In genomic region chr16:10906482-10906881, GRCh38 we compare ENCODE assay signal across 18 cellular contexts.
"Had no signal": no experiment of that assay in that cellular context is flagged by ENCODE, and none has a peak within 500 bp of the region (broad histone marks: within the 10 kb centered on the region; RNA-seq: fewer than 3 reads in every experiment).

No MANE protein-coding gene starts in this region.

- H3K9me3 Mint-ChIP-seq: activated naive CD8-positive, alpha-beta T cell treated with anti-CD3 and anti-CD28 coated beads, Interleukin-2, amount 10 ng/mL, durations not matched to agents 7 days and 5 days had no signal

- H3K4me3 Mint-ChIP-seq: activated CD4-positive, alpha-beta T cell treated with anti-CD3 and anti-CD28 coated beads for 36 hours; activated CD8-positive, alpha-beta T cell treated with anti-CD3 and anti-CD28 coated beads for 36 hours; activated naive CD8-positive, alpha-beta T cell treated with anti-CD3 and anti-CD28 coated beads, Interleukin-2, amount 10 ng/mL, durations not matched to agents 7 days and 5 days; T-cell had no signal

- H3K27me3 Mint-ChIP-seq: activated CD4-positive, alpha-beta T cell treated with anti-CD3 and anti-CD28 coated beads for 36 hours; activated CD8-positive, alpha-beta T cell treated with anti-CD3 and anti-CD28 coated beads for 36 hours; activated naive CD8-positive, alpha-beta T cell treated with anti-CD3 and anti-CD28 coated beads, Interleukin-2, amount 10 ng/mL, durations not matched to agents 7 days and 5 days; T-cell had no signal

- H3K9me3 ChIP-seq: adrenal gland had no signal

- H3K27me3 ChIP-seq: adrenal gland, breast epithelium had no signal

- H3K27ac Mint-ChIP-seq: activated CD4-positive, alpha-beta T cell treated with anti-CD3 and anti-CD28 coated beads for 36 hours; activated CD8-positive, alpha-beta T cell treated with anti-CD3 and anti-CD28 coated beads for 36 hours; activated naive CD8-positive, alpha-beta T cell treated with anti-CD3 and anti-CD28 coated beads, Interleukin-2, amount 10 ng/mL, durations not matched to agents 7 days and 5 days; T-cell had no signal

- H3K36me3 ChIP-seq: breast epithelium had no signal

- H3K4me1 Mint-ChIP-seq: activated CD4-positive, alpha-beta T cell treated with anti-CD3 and anti-CD28 coated beads for 36 hours; activated naive CD8-positive, alpha-beta T cell treated with anti-CD3 and anti-CD28 coated beads, Interleukin-2, amount 10 ng/mL, durations not matched to agents 7 days and 5 days; T-cell had no signal

- DNase-seq: activated CD4-positive, alpha-beta T cell treated with anti-CD3 and anti-CD28 coated beads for 36 hours; activated CD8-positive, alpha-beta memory T cell treated with anti-CD3 and anti-CD28 coated beads, Interleukin-2, amount 50 U/mL, for 4 hours; activated CD8-positive, alpha-beta T cell treated with anti-CD3 and anti-CD28 coated beads for 36 hours; activated naive CD4-positive, alpha-beta T cell treated with anti-CD3 and anti-CD28 coated beads, Interleukin-2, amount 50 U/mL, for 16 hours; activated naive CD8-positive, alpha-beta T cell treated with anti-CD3 and anti-CD28 coated beads, Interleukin-2, amount 10 ng/mL, durations not matched to agents 7 days and 5 days; adrenal gland; Kasumi-1; KBM-7; NCI-H1105 treated with DMSO at 0.1 percent for 48 hours; NCI-H1436 treated with DMSO at 0.1 percent for 48 hours; NCI-H187; NCI-H2081; NCI-H510A treated with DMSO at 0.1 percent for 48 hours; SIG-M5; T-cell; T-helper 2 cell; T1000 had no signal

- H3K4me1 ChIP-seq: adrenal gland, breast epithelium had no signal

- H3K4me3 ChIP-seq: adrenal gland, breast epithelium had no signal

- H3K27ac ChIP-seq: adrenal gland, breast epithelium had no signal

- ATAC-seq: activated CD4-positive, alpha-beta T cell treated with anti-CD3 and anti-CD28 coated beads for 36 hours; activated CD8-positive, alpha-beta T cell treated with anti-CD3 and anti-CD28 coated beads for 36 hours; T-cell had no signal
